1 cellular context compared by ENCODE assay signal in genomic region chr11:105102079-105102478, GRCh38. TPM values are rescaled to one million over a fixed set of nuclear protein-coding genes. Genes with fewer than 3 reads are reported as not detected.
"Had no signal": no experiment of that assay in that cellular context is flagged by ENCODE, and none has a peak within 500 bp of the region (broad histone marks: within the 10 kb centered on the region; RNA-seq: fewer than 3 reads in every experiment).

No MANE protein-coding gene starts in this region.

RNA-seq across cellular contexts. Expression of gene CARD18, which starts 37.5 kb away (rescaled TPM):
- polyA plus RNA-seq: adipose tissue had no signal
